Comparison of ENCODE assay signal across 26 cellular contexts in genomic region chr7:138472292-138473079, GRCh38.
"Had no signal": no experiment of that assay in that cellular context is flagged by ENCODE, and none has a peak within 500 bp of the region (broad histone marks: within the 10 kb centered on the region; RNA-seq: fewer than 3 reads in every experiment).

No MANE protein-coding gene starts in this region.

- FAIRE-seq: astrocyte, frontal cortex, keratinocyte had no signal

- H3K4me1 ChIP-seq: uterus had no signal

- H3K9me3 ChIP-seq: spleen, transverse colon, uterus had no signal

- H3K4me3 ChIP-seq: spleen, transverse colon, uterus had no signal

- H3K4me3 Mint-ChIP-seq: activated CD4-positive, alpha-beta T cell treated with anti-CD3 and anti-CD28 coated beads for 36 hours; activated CD8-positive, alpha-beta T cell treated with anti-CD3 and anti-CD28 coated beads, Interleukin-2, amount 10 ng/mL, durations not matched to agents 7 days and 5 days; activated naive CD8-positive, alpha-beta T cell treated with anti-CD3 and anti-CD28 coated beads, Interleukin-2, amount 10 ng/mL, durations not matched to agents 7 days and 5 days; activated T-cell treated with anti-CD3 and anti-CD28 coated beads, Interleukin-2, amount 50 U/mL, for 72 hours; dendritic cell treated with granulocyte-macrophage colony-stimulating factor and Interleukin-4, amounts not matched to agents 40 ng/mL and 50 ng/mL, for 4 days; natural killer cell; T-cell; T-helper 2 cell treated with Interferon-gamma antibody and Interleukin-4, amounts not matched to agents 5 μg/mL and 100 μg/mL, for 36 hours had no signal

- DNase-seq: activated CD4-positive, alpha-beta T cell treated with anti-CD3 and anti-CD28 coated beads for 36 hours; activated CD4-positive, CD25-positive, alpha-beta regulatory T cell; activated CD8-positive, alpha-beta T cell treated with anti-CD3 and anti-CD28 coated beads, Interleukin-2, amount 10 ng/mL, durations not matched to agents 7 days and 5 days; activated effector memory CD4-positive, alpha-beta T cell treated with Interleukin-2 at 50 U/mL for 16 hours; activated naive CD4-positive, alpha-beta T cell treated with Interleukin-2 at 50 U/mL for 16 hours; activated naive CD8-positive, alpha-beta T cell treated with anti-CD3 and anti-CD28 coated beads, Interleukin-2, amount 10 ng/mL, durations not matched to agents 7 days and 5 days; activated T-cell treated with anti-CD3 and anti-CD28 coated beads for 4 hours; activated T-cell treated with anti-CD3 and anti-CD28 coated beads, Interleukin-2, amount 50 U/mL, for 72 hours; amniotic stem cell; brain microvascular endothelial cell; caudate nucleus; left cardiac atrium; natural killer cell; right cardiac atrium; spleen; stimulated activated CD4-positive, alpha-beta T cell treated with anti-CD3 and anti-CD28 coated beads, Interleukin-2, amount 100 ng/mL, for 48 hours; stimulated activated naive CD4-positive, alpha-beta T cell treated with Interleukin-2 at 50 U/mL for 16 hours; T-cell; transverse colon; uterus had no signal

- H3K27me3 ChIP-seq: brain microvascular endothelial cell, spleen, transverse colon, uterus had no signal

- H3K27me3 Mint-ChIP-seq: activated CD4-positive, alpha-beta T cell treated with anti-CD3 and anti-CD28 coated beads for 36 hours; activated naive CD8-positive, alpha-beta T cell treated with anti-CD3 and anti-CD28 coated beads, Interleukin-2, amount 10 ng/mL, durations not matched to agents 7 days and 5 days; dendritic cell treated with granulocyte-macrophage colony-stimulating factor and Interleukin-4, amounts not matched to agents 40 ng/mL and 50 ng/mL, for 4 days; T-cell had no signal

- H3K36me3 ChIP-seq: brain microvascular endothelial cell, spleen, transverse colon, uterus had no signal

- H3K27ac ChIP-seq: brain microvascular endothelial cell, epithelial cell of prostate, spleen, transverse colon, uterus had no signal

- H3K9me3 Mint-ChIP-seq: activated naive CD8-positive, alpha-beta T cell treated with anti-CD3 and anti-CD28 coated beads, Interleukin-2, amount 10 ng/mL, durations not matched to agents 7 days and 5 days; activated T-cell treated with anti-CD3 and anti-CD28 coated beads, Interleukin-2, amount 50 U/mL, for 72 hours; dendritic cell treated with granulocyte-macrophage colony-stimulating factor and Interleukin-4, amounts not matched to agents 40 ng/mL and 50 ng/mL, for 4 days; natural killer cell; T-cell; T-helper 2 cell treated with Interferon-gamma antibody and Interleukin-4, amounts not matched to agents 5 μg/mL and 100 μg/mL, for 36 hours had no signal

- H3K36me3 Mint-ChIP-seq: natural killer cell had no signal

- ATAC-seq: activated CD4-positive, alpha-beta T cell treated with anti-CD3 and anti-CD28 coated beads for 36 hours; activated CD8-positive, alpha-beta T cell treated with anti-CD3 and anti-CD28 coated beads, Interleukin-2, amount 10 ng/mL, durations not matched to agents 7 days and 5 days; activated T-cell treated with anti-CD3 and anti-CD28 coated beads, Interleukin-2, amount 50 U/mL, for 72 hours; left cardiac atrium; natural killer cell; right cardiac atrium; T-cell had no signal

- H3K27ac Mint-ChIP-seq: activated CD4-positive, alpha-beta T cell treated with anti-CD3 and anti-CD28 coated beads for 36 hours; activated CD8-positive, alpha-beta T cell treated with anti-CD3 and anti-CD28 coated beads, Interleukin-2, amount 10 ng/mL, durations not matched to agents 7 days and 5 days; activated naive CD8-positive, alpha-beta T cell treated with anti-CD3 and anti-CD28 coated beads, Interleukin-2, amount 10 ng/mL, durations not matched to agents 7 days and 5 days; activated T-cell treated with anti-CD3 and anti-CD28 coated beads, Interleukin-2, amount 50 U/mL, for 72 hours; dendritic cell treated with granulocyte-macrophage colony-stimulating factor and Interleukin-4, amounts not matched to agents 40 ng/mL and 50 ng/mL, for 4 days; T-cell; T-helper 2 cell treated with Interferon-gamma antibody and Interleukin-4, amounts not matched to agents 5 μg/mL and 100 μg/mL, for 36 hours had no signal
